Comparison of ENCODE assay signal across 9 cellular contexts in the genomic region with DNA sequence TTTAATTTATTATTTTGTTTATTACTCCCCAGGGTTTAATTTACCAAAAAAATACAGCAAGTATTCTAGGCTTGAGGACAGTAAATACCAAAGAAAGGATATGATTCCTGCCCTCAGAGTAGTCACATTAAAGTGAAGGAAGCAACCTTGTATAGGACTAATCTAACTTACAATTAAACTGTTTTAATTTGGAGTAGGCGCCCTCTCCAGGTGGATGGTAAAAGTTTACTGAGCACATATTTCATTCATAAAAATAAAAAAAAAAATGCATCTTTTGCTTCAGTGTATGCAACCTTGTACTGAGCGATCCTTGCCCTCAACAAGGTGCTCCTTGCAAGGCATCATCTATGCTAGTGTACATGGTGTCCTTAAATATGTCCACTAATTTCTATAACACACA.
A peak's percentile ranks its signal among the peaks of the same experiment; 100 is the strongest.
DNase-seq lines count a peak whose midpoint lies in the region; ATAC-seq, FAIRE-seq and TF ChIP-seq lines count a peak whose summit lies in the region.
"Had no signal": no experiment of that assay in that cellular context is flagged by ENCODE, and none has a peak within 500 bp of the region (broad histone marks: within the 10 kb centered on the region; RNA-seq: fewer than 3 reads in every experiment).

No MANE protein-coding gene starts in this region.

- DNase-seq in NCI-H510A treated with DMSO at 0.1 percent for 48 hours (lab: John Stamatoyannopoulos, UW), result peak; percentile 1
- no peak for DNase-seq in NCI-H510A (lab: John Stamatoyannopoulos, UW)
- DNase-seq in dermis blood vessel endothelial cell, result peak; percentile 0
- DNase-seq in small intestine, result peak; percentile 20
- DNase-seq in SHP77 treated with DMSO at 0.1 percent for 48 hours (lab: John Stamatoyannopoulos, UW), result no peak
- DNase-seq: stimulated activated naive B cell treated with anti-CD40 and anti-IgM and Interleukin-4, amounts not matched to agents 10 μg/mL and 1 μg/mL and 100 μg/mL, for 72 hours had no signal

- H3K36me3 ChIP-seq in OCI-LY3 (replicated peaks; ENCODE audit: low read depth, low read length) (no peaks in the 10 kb centered on the region), small intestine (ENCODE audit: control insufficient read depth in 2 of 2, insufficient read depth in 2 of 2, low read length in 2 of 2) (no peaks in the 10 kb centered on the region)

- no peak overlapping the region for H2AFZ ChIP-seq in OCI-LY3 (ENCODE audit: low read depth, low read length)

- H3K79me2 ChIP-seq in OCI-LY3 (ENCODE audit: low read length), result no peaks in the 10 kb centered on the region

- no peaks in the 10 kb centered on the region for H4K20me1 ChIP-seq in OCI-LY3 (ENCODE audit: insufficient read depth, low read length)

- H3K4me2 ChIP-seq in OCI-LY3 (ENCODE audit: low read length), result no peak overlapping the region

- no peak overlapping the region for H3K9ac ChIP-seq in OCI-LY3 (ENCODE audit: low read length)

- H3K27me3 ChIP-seq in OCI-LY3 (ENCODE audit: low read depth, low read length) (no peaks in the 10 kb centered on the region), small intestine (ENCODE audit: control insufficient read depth in 2 of 2, insufficient read depth in 2 of 2, low read length in 2 of 2) (no peaks in the 10 kb centered on the region)

- WGBS in small intestine, 3 donors, result 8 to 40% (median 16%) methylated on average over 2 of the region's 2 CpGs

- H3K4me1 ChIP-seq in OCI-LY3 (ENCODE audit: low read length) (peaks cover 6% of the 10 kb centered on the region), small intestine (ENCODE audit: control insufficient read depth in 2 of 2, insufficient read depth in 1 of 2, low read depth in 1 of 2, low read length in 1 of 2) (no peaks in the 10 kb centered on the region)

- peak; percentile 42 for TF ChIP-seq CTCF in OCI-LY3 (IDR thresholded peaks at IDR 0.05; ENCODE audit: low read depth, low read length)

- H3K27ac ChIP-seq in OCI-LY3 (ENCODE audit: low read length), result no peak overlapping the region
- no peak overlapping the region for H3K27ac ChIP-seq in small intestine (ENCODE audit: low read depth in 1 of 2, low read length in 1 of 2)

- no peaks in the 10 kb centered on the region for H3K9me3 ChIP-seq in OCI-LY3 (ENCODE audit: insufficient read depth, low read length)
- H3K9me3 ChIP-seq in small intestine (ENCODE audit: control insufficient read depth, low read depth), result no peaks in the 10 kb centered on the region

- ATAC-seq in GM19324 (IDR thresholded peaks at IDR 0.05; ENCODE audit: low FRiP score, unreplicated experiment) (no peak), GM19351 (IDR thresholded peaks at IDR 0.05; ENCODE audit: unreplicated experiment) (no peak)
- ATAC-seq: stimulated activated naive B cell treated with anti-CD40 and anti-IgM and Interleukin-4, amounts not matched to agents 10 μg/mL and 1 μg/mL and 100 μg/mL, for 72 hours had no signal

- no peak for FAIRE-seq in small intestine (lab: Jason Lieb, UNC)

- no peak overlapping the region for H3K4me3 ChIP-seq in OCI-LY3 (ENCODE audit: low read length)
- no peak overlapping the region for H3K4me3 ChIP-seq in small intestine (ENCODE audit: low read depth in 1 of 2, low read length in 2 of 2)

Comparison
In these comparisons a context has a peak if more than half of its experiments do, and no peak if none do; other contexts are left out.
1. DNase-seq: peak in NCI-H510A treated with DMSO at 0.1 percent for 48 hours (single experiment), dermis blood vessel endothelial cell (single experiment) and small intestine (single experiment); none in NCI-H510A (single experiment) and SHP77 treated with DMSO at 0.1 percent for 48 hours (single experiment).